ENCODE assay signal across 8 cellular contexts in genomic region chr19:43902399-43902798, GRCh38. TPM values are rescaled to one million over a fixed set of nuclear protein-coding genes. Genes with fewer than 3 reads are reported as not detected.
DNase-seq lines count a peak whose midpoint lies in the region; ATAC-seq, FAIRE-seq and TF ChIP-seq lines count a peak whose summit lies in the region.

No MANE protein-coding gene starts in this region.

- H3K27me3 ChIP-seq in cardiac muscle cell (no peaks in the 10 kb centered on the region), astrocyte (ENCODE audit: insufficient read depth, low read length) (no peaks in the 10 kb centered on the region), suprapubic skin (no peaks in the 10 kb centered on the region), transverse colon (no peaks in the 10 kb centered on the region)

- intact Hi-C loops in Right ventricle myocardium inferior (cut with DNase I) (no loop called here), transverse colon (cut with DNase I; ENCODE audit: low total_unique reads) (no loop called here)

- no peaks in the 10 kb centered on the region for H3K79me2 ChIP-seq in astrocyte (ENCODE audit: insufficient read depth, low read length)

- no peak for TF ChIP-seq CTCF in cardiac muscle cell (IDR thresholded peaks at IDR 0.05; ENCODE audit: low read depth, low read length)
- no peak for TF ChIP-seq CTCF in astrocyte (IDR thresholded peaks at IDR 0.05; ENCODE audit: insufficient read depth, low read depth, low read length)
- TF ChIP-seq CTCF in suprapubic skin (IDR thresholded peaks at IDR 0.05): no peak
- TF ChIP-seq CTCF in transverse colon (IDR thresholded peaks at IDR 0.05): no peak

- in situ Hi-C loops in transverse colon (cut with MboI; ENCODE audit: low pct_ligation_motif_present in 1 of 4, low pct_unique_long_range_greater_than_20kb in 1 of 4, low sequenced_read_pairs in 3 of 4): no loop called here

- H3K9me3 Mint-ChIP-seq in astrocyte (ENCODE audit: unreplicated experiment): peaks cover 14% of the 10 kb centered on the region
- peaks cover 20% of the 10 kb centered on the region for H3K9me3 Mint-ChIP-seq in memory B cell

- peak overlapping the region; percentile 100 for H2AFZ ChIP-seq in astrocyte (ENCODE audit: low read depth, low read length)

- peaks cover 7% of the 10 kb centered on the region for H3K4me1 ChIP-seq in cardiac muscle cell (ENCODE audit: low read depth)
- H3K4me1 ChIP-seq in astrocyte (ENCODE audit: insufficient read depth, low read length): peaks cover 10% of the 10 kb centered on the region
- no peaks in the 10 kb centered on the region for H3K4me1 ChIP-seq in suprapubic skin
- H3K4me1 ChIP-seq in transverse colon: peaks cover 0 to 3% (median 0%) of the 10 kb centered on the region in 4 donors

- no peaks in the 10 kb centered on the region for H3K27me3 Mint-ChIP-seq in astrocyte (ENCODE audit: low read depth, unreplicated experiment)
- no peaks in the 10 kb centered on the region for H3K27me3 Mint-ChIP-seq in memory B cell

- no peaks in the 10 kb centered on the region for H3K36me3 ChIP-seq in cardiac muscle cell
- no peaks in the 10 kb centered on the region for H3K36me3 ChIP-seq in astrocyte (ENCODE audit: insufficient read depth, low read length)
- H3K36me3 ChIP-seq in suprapubic skin: peaks cover 3% of the 10 kb centered on the region
- no peaks in the 10 kb centered on the region for H3K36me3 ChIP-seq in transverse colon

- WGBS in suprapubic skin: 97% methylated on average over 4 of the region's 4 CpGs
- 87 to 90% methylated on average over 4 of the region's 4 CpGs for WGBS in transverse colon (ENCODE audit: low coverage in 1 of 2), 2 donors

- H3K27ac Mint-ChIP-seq in astrocyte (ENCODE audit: unreplicated experiment) (no peak overlapping the region), memory B cell (no peak overlapping the region)

- DNase-seq in cardiac muscle cell (ENCODE audit: low read depth in 1 of 2, low spot score in 1 of 2) (no peak), Right ventricle myocardium inferior (ENCODE audit: missing footprints) (no peak), astrocyte (ENCODE audit: low read depth) (no peak), memory B cell (ENCODE audit: low spot score in 2 of 2) (no peak), suprapubic skin (ENCODE audit: low spot score in 2 of 2) (no peak), transverse colon (no peak), dedifferentiated amniotic fluid mesenchymal stem cell (ENCODE audit: extremely low spot score) (no peak)

- H3K27ac ChIP-seq in cardiac muscle cell (no peak overlapping the region), astrocyte (ENCODE audit: low read depth, low read length) (no peak overlapping the region), suprapubic skin (no peak overlapping the region), transverse colon (no peak overlapping the region)

- H3K9ac ChIP-seq in astrocyte (ENCODE audit: low read length): no peak overlapping the region

- TF ChIP-seq POLR2A in suprapubic skin (IDR thresholded peaks at IDR 0.05) (no peak), transverse colon (IDR thresholded peaks at IDR 0.05) (no peak)

- H3K4me1 Mint-ChIP-seq in astrocyte (ENCODE audit: low read depth, unreplicated experiment) (peaks cover 2% of the 10 kb centered on the region), memory B cell (peaks cover 7% of the 10 kb centered on the region)

- H3K4me2 ChIP-seq in astrocyte (ENCODE audit: low read length): peak overlapping the region; percentile 97

- no peak for FAIRE-seq in astrocyte (lab: Jason Lieb, UNC)

- H3K9me3 ChIP-seq in cardiac muscle cell (ENCODE audit: low read depth) (no peaks in the 10 kb centered on the region), astrocyte (ENCODE audit: insufficient read depth, low read depth, low read length) (no peaks in the 10 kb centered on the region), suprapubic skin (peaks cover 19% of the 10 kb centered on the region), transverse colon (peaks cover 47% of the 10 kb centered on the region in 2 donors)

- H3K36me3 Mint-ChIP-seq in astrocyte (ENCODE audit: low read depth, unreplicated experiment) (peaks cover 8% of the 10 kb centered on the region), memory B cell (peaks cover 39% of the 10 kb centered on the region)

- H3K4me3 Mint-ChIP-seq in astrocyte (ENCODE audit: unreplicated experiment) (peak overlapping the region; percentile 97), memory B cell (peak overlapping the region; percentile 97)

- no peak for ATAC-seq in Right ventricle myocardium inferior
- no peak for ATAC-seq in memory B cell (ENCODE audit: low read depth)
- ATAC-seq in HG02571 (IDR thresholded peaks at IDR 0.05; ENCODE audit: unreplicated experiment): no peak

- H3K4me3 ChIP-seq in cardiac muscle cell (peak overlapping the region; percentile 60), astrocyte (ENCODE audit: insufficient read depth, low read depth, low read length) (no peak overlapping the region), suprapubic skin (peak overlapping the region; percentile 47), transverse colon (no peak overlapping the region)

- no peaks in the 10 kb centered on the region for H4K20me1 ChIP-seq in astrocyte (ENCODE audit: insufficient read depth, low read length)

- no peak for TF ChIP-seq EP300 in suprapubic skin (IDR thresholded peaks at IDR 0.05)
- TF ChIP-seq EP300 in transverse colon (IDR thresholded peaks at IDR 0.05; ENCODE audit: low read depth): no peak

RNA-seq across cellular contexts. Expression of gene ZNF404, which starts 18.6 kb away (rescaled TPM):
- total RNA-seq in cardiac muscle cell (2.5 and 4.4 TPM in 2 replicates), Right ventricle myocardium inferior (7.6 TPM), astrocyte (6.4 and 6.6 TPM in 2 replicates), suprapubic skin (1 to 10 TPM in 2 of 4 donors, under 1 TPM in 2; 0.72 to 1.6 (median 1.2) TPM), transverse colon (1 to 10 TPM in 3 of 4 donors, not detected in 1; 2.9 to 7.8 (median 3.0) TPM)
- polyA plus RNA-seq in cardiac muscle cell: 9.8 and 11.4 TPM in 2 replicates

RNA-seq across cellular contexts. Expression of gene ZNF45, which starts 32.7 kb away (rescaled TPM):
- total RNA-seq in cardiac muscle cell (13.4 and 14.3 TPM in 2 replicates), Right ventricle myocardium inferior (7.8 TPM), astrocyte (13.8 and 15.8 TPM in 2 replicates), suprapubic skin (10 to 100 TPM in 2 of 4 donors, 1 to 10 TPM in 2; 5.8 to 10.8 (median 9.9) TPM), transverse colon (10 to 100 TPM in 3 of 4 donors, under 1 TPM in 1; 0.75 to 19.9 (median 11.6) TPM)
- 7.9 and 10.1 TPM in 2 replicates for polyA plus RNA-seq in cardiac muscle cell

RNA-seq across cellular contexts. Expression of gene ZNF221, which starts 48.6 kb away (rescaled TPM):
- total RNA-seq in cardiac muscle cell: 3.8 and 9.3 TPM in 2 replicates
- polyA plus RNA-seq in cardiac muscle cell: 0.54 and 3.7 TPM in 2 replicates
- 3.9 TPM for total RNA-seq in Right ventricle myocardium inferior
- total RNA-seq in astrocyte: 6.0 and 6.6 TPM in 2 replicates
- total RNA-seq in suprapubic skin: 1 to 10 TPM; 2.1 to 6.8 (median 3.0) TPM
- 10 to 100 TPM in 1 of 4 donors, 1 to 10 TPM in 2, under 1 TPM in 1; 1.00 to 32.2 (median 3.7) TPM for total RNA-seq in transverse colon

Comparison
In these comparisons a context has a peak if more than half of its experiments do, and no peak if none do; other contexts are left out.
1. H3K4me3 ChIP-seq: peak in cardiac muscle cell (single experiment) and suprapubic skin (single experiment); none in astrocyte (single experiment) and transverse colon (0 of 4).